21 cellular contexts compared by ENCODE assay signal in the genomic region with DNA sequence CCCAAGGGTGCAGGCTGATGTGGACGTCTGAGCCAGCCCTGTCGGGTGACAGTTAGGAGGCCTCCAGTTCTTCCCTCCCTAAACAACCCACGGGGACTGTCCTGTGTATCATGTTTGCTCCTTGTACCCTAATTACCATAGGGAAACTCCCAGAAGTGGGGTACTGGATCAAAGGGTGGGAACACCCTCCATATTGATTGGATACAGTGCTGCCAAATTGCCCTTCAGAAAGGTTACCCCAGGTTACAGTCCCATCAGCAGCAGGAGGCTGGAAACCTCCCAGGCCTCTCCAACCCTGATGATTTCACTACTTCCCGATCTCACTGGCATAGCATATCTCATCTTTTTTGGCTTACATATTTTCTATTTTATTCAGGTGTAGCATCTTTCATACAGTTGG. TPM values are rescaled to one million over a fixed set of nuclear protein-coding genes. Genes with fewer than 3 reads are reported as not detected.
DNase-seq lines count a peak whose midpoint lies in the region; ATAC-seq and TF ChIP-seq lines count a peak whose summit lies in the region.
"Had no signal": no experiment of that assay in that cellular context is flagged by ENCODE, and none has a peak within 500 bp of the region (broad histone marks: within the 10 kb centered on the region; RNA-seq: fewer than 3 reads in every experiment).

No MANE protein-coding gene starts in this region.

- POLR2A ChIA-PET in Caco-2 (lab: Charles Lee), result no interaction called here

- no peak overlapping the region for H2AFZ ChIP-seq in GM23248
- H2AFZ ChIP-seq: GM23338 had no signal

- no peaks in the 10 kb centered on the region for H3K79me2 ChIP-seq in GM23248 (ENCODE audit: insufficient read depth)

- ATAC-seq in left cardiac atrium (no peak), left lobe of liver (peak; percentile 95)
- ATAC-seq: CD8-positive, alpha-beta T cell; GM12878; GM23338; HCT116 had no signal

- no peaks in the 10 kb centered on the region for H3K9me3 Mint-ChIP-seq in Caco-2 (ENCODE audit: unreplicated experiment)
- H3K9me3 Mint-ChIP-seq: GM23338, H9 had no signal

- no TSS peak for BruUV-seq in Caco-2 (replicated peaks; lab: Mats Ljungman, UMichigan)

- peak overlapping the region; percentile 44 for H3K27ac ChIP-seq in left ventricle myocardium inferior (replicated peaks)
- H3K27ac ChIP-seq in GM23248, result no peak overlapping the region
- H3K27ac ChIP-seq: 22Rv1, BLaER1, C4-2B had no signal

- H3K27me3 Mint-ChIP-seq in Caco-2 (ENCODE audit: insufficient read depth, unreplicated experiment), result peaks cover 28% of the 10 kb centered on the region

- intact Hi-C loops in left ventricle myocardium inferior (cut with micrococcal nuclease) (no loop called here), left cardiac atrium (cut with DNase I) (no loop called here), posterior vena cava (cut with DNase I) (no loop called here), Caco-2 (cut with micrococcal nuclease; ENCODE audit: unreplicated experiment) (no loop called here)

- peaks cover 6% of the 10 kb centered on the region for H3K27me3 ChIP-seq in left ventricle myocardium inferior (ENCODE audit: low read depth)
- peaks cover 2% of the 10 kb centered on the region; the same call in 1 of the 2 replicates for H3K27me3 ChIP-seq in Caco-2 (replicated peaks; ENCODE audit: control insufficient read depth, insufficient read depth, low read length)
- H3K27me3 ChIP-seq in GM23248 (replicated peaks; ENCODE audit: insufficient read depth), result no peaks in the 10 kb centered on the region
- H3K27me3 ChIP-seq: BLaER1 had no signal

- in situ Hi-C loops in GM23248 (cut with MboI), result no loop called here

- no peaks in the 10 kb centered on the region for H3K36me3 Mint-ChIP-seq in Caco-2 (ENCODE audit: insufficient read depth, unreplicated experiment)
- H3K36me3 Mint-ChIP-seq: CD4-positive, CD25-positive, alpha-beta regulatory T cell; CD8-positive, alpha-beta T cell had no signal

- no peaks in the 10 kb centered on the region for H4K20me1 ChIP-seq in GM23248 (ENCODE audit: insufficient read depth)
- H4K20me1 ChIP-seq: BLaER1 had no signal

- TF ChIP-seq CTCF in left ventricle myocardium inferior (IDR thresholded peaks at IDR 0.05; ENCODE audit: borderline replicate concordance) (no peak), Caco-2 (IDR thresholded peaks at IDR 0.05; ENCODE audit: insufficient read depth in 1 of 2, low read depth in 1 of 2, low read length in 1 of 2, severe bottlenecking in 1 of 2, unreplicated experiment in 1 of 2) (no peak)

- H3K4me3 ChIP-seq in left ventricle myocardium inferior, result no peak overlapping the region
- no peak overlapping the region for H3K4me3 ChIP-seq in Caco-2 (ENCODE audit: low read depth, low read length)
- no peak overlapping the region for H3K4me3 ChIP-seq in GM23248
- H3K4me3 ChIP-seq: BLaER1, GM12878, GM23338 had no signal

- H3F3A ChIP-seq in GM23248 (ENCODE audit: insufficient read depth), result no peaks in the 10 kb centered on the region

- H3K4me3 Mint-ChIP-seq in Caco-2 (ENCODE audit: unreplicated experiment), result no peak overlapping the region
- H3K4me3 Mint-ChIP-seq: B cell; CD4-positive, CD25-positive, alpha-beta regulatory T cell; CD8-positive, alpha-beta T cell; GM23338; H9 had no signal

- CTCF ChIA-PET in Caco-2 (lab: Charles Lee), result no interaction called here

- peaks cover 87% of the 10 kb centered on the region for H3K4me1 ChIP-seq in left ventricle myocardium inferior
- H3K4me1 ChIP-seq in Caco-2, result no peaks in the 10 kb centered on the region
- H3K4me1 ChIP-seq in GM23248 (ENCODE audit: insufficient read depth), result no peaks in the 10 kb centered on the region

- no peaks in the 10 kb centered on the region for H3K9me2 ChIP-seq in GM23248 (ENCODE audit: insufficient read depth)

- no peak overlapping the region for H3K9ac ChIP-seq in GM23248
- H3K9ac ChIP-seq: BLaER1 had no signal

- WGBS in GM23248 (ENCODE audit: low coverage in 1 of 2, low lambda C conversion rate in 2 of 2, missing lambda C conversion rate in 2 of 2), 2 experiments, result 11 to 25% methylated on average over 4 of the region's 4 CpGs

- H3K9me3 ChIP-seq in left ventricle myocardium inferior (replicated peaks) (peaks cover 5% of the 10 kb centered on the region), Caco-2 (no peaks in the 10 kb centered on the region), GM23248 (ENCODE audit: low read depth) (no peaks in the 10 kb centered on the region)

- no peak overlapping the region for H3K4me2 ChIP-seq in GM23248 (ENCODE audit: unreplicated experiment)
- H3K4me2 ChIP-seq: BLaER1, GM23338 had no signal

- no peak overlapping the region for H3K27ac Mint-ChIP-seq in Caco-2 (ENCODE audit: unreplicated experiment)
- H3K27ac Mint-ChIP-seq: B cell; CD4-positive, CD25-positive, alpha-beta regulatory T cell; CD8-positive, alpha-beta T cell; GM23338; H9 had no signal

- no peaks in the 10 kb centered on the region for H3K36me3 ChIP-seq in left ventricle myocardium inferior
- H3K36me3 ChIP-seq in Caco-2 (ENCODE audit: control insufficient read depth, insufficient read depth, low read length), result no peaks in the 10 kb centered on the region
- no peaks in the 10 kb centered on the region for H3K36me3 ChIP-seq in GM23248 (ENCODE audit: low read depth)
- H3K36me3 ChIP-seq: BLaER1 had no signal

- DNase-seq in left ventricle myocardium inferior (no peak), left cardiac atrium (no peak), left lobe of liver (ENCODE audit: low spot score) (peak; percentile 68), posterior vena cava (ENCODE audit: low spot score) (peak; percentile 22), Caco-2 (no peak), GM23248 (no peak)
- DNase-seq: CD4-positive, CD25-positive, alpha-beta regulatory T cell; CD8-positive, alpha-beta T cell; DMS 273 treated with DMSO at 0.1 percent for 48 hours; DMS79; EL; GDM1; H9 had no signal

- H3K4me1 Mint-ChIP-seq in Caco-2 (ENCODE audit: low read depth, unreplicated experiment), result peaks cover 8% of the 10 kb centered on the region
- H3K4me1 Mint-ChIP-seq: CD4-positive, CD25-positive, alpha-beta regulatory T cell had no signal

RNA-seq across cellular contexts. Expression of a gene that starts 22.0 kb away (rescaled TPM):
- total RNA-seq in left ventricle myocardium inferior, result 25.5 TPM
- 1 to 10 TPM; 5.6 to 7.8 TPM for total RNA-seq in left cardiac atrium
- 0.38 TPM for total RNA-seq in left lobe of liver
- total RNA-seq in posterior vena cava, result 1 to 10 TPM; 3.3 to 5.8 TPM
- not detected in 2 replicates for total RNA-seq in Caco-2 (2022)
- not detected in 2 replicates for total RNA-seq in GM23248 (2014; rRNA removed; shearing (Covaris generic))
- polyA plus RNA-seq in GM23248 (2016; fragmentation: Nextera tagmentation; extraction: Ambion mirVana), result not detected in 2 replicates
- total RNA-seq: CD4-positive, CD25-positive, alpha-beta regulatory T cell had no signal
- polyA plus RNA-seq: AG04450; CD4-positive, CD25-positive, alpha-beta regulatory T cell had no signal

Comparison
In these comparisons a context has a peak if more than half of its experiments do, and no peak if none do; other contexts are left out.
1. DNase-seq: peak in left lobe of liver (single experiment) and posterior vena cava (single experiment); none in left ventricle myocardium inferior (single experiment), left cardiac atrium (single experiment), Caco-2 (0 of 2) and GM23248 (single experiment).